21 cellular contexts compared by ENCODE assay signal in the genomic region with DNA sequence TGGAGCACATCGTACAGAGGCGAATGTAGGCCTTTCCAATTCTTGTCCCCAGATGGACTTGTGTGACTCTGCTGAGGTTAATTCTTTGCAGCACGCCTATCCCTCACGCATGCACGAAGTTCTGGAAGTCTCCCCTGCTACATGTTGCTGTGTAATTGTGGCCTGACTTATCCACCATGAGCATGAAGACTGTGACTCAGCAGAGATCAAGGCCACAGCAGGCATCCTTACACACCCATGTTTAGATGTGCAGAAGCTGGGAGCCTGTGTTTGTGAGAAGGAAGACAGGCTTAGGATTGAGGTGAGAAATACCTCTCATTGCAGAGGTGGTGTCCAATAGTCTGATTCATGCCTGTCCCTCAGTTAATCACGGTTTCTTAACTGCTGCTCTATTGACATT.
"Had no signal": no experiment of that assay in that cellular context is flagged by ENCODE, and none has a peak within 500 bp of the region (broad histone marks: within the 10 kb centered on the region; RNA-seq: fewer than 3 reads in every experiment).

No MANE protein-coding gene starts in this region.

- FAIRE-seq: HepG2 had no signal

- H3K27ac ChIP-seq: KMS-11, RWPE1 had no signal

- ATAC-seq: HepG2, Panc1, PC-3 had no signal

- H3K9me3 ChIP-seq: SK-N-SH had no signal

- DNase-seq: IMR-90, Kasumi-1, MM.1S, NCI-H1092 treated with DMSO at 0.1 percent for 48 hours, NCI-H1436 treated with DMSO at 0.1 percent for 48 hours, NCI-H1694, NCI-H187 treated with DMSO at 0.1 percent for 48 hours, NCI-H2029 treated with DMSO at 0.1 percent for 48 hours, NCI-H2171 treated with DMSO at 0.1 percent for 48 hours, NCI-H345, NCI-H446 treated with DMSO at 0.1 percent for 48 hours, NCI-H526 treated with DMSO at 0.1 percent for 48 hours, NCI-H774, PC-3, SHP77, SW 1271 had no signal
